16 cellular contexts compared by ENCODE assay signal in the genomic region with DNA sequence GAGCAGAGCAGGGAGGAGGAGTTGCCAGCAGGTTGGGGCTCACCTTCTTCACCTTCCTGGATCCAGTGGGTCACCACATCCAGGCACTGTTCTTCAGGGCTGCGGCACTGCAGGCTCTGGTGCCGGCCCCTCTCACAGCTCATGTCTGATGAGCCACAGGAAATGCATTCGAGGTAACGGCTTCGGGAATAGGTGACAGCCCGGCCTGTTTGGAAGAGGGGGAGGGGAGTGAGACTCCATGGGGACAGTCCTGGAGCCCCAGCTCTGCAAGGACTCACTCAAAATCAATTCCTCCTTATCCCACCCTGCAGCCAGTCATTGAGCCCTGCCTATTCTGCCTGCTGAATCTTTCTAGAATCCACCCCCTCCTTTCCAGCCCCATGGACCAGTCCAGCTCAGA. TPM values are rescaled to one million over a fixed set of nuclear protein-coding genes. Genes with fewer than 3 reads are reported as not detected.
DNase-seq lines count a peak whose midpoint lies in the region; ATAC-seq, FAIRE-seq and TF ChIP-seq lines count a peak whose summit lies in the region.
"Had no signal": no experiment of that assay in that cellular context is flagged by ENCODE, and none has a peak within 500 bp of the region (broad histone marks: within the 10 kb centered on the region; RNA-seq: fewer than 3 reads in every experiment).

No MANE protein-coding gene starts in this region.

- no peak overlapping the region for H3K4me2 ChIP-seq in K562 (ENCODE audit: insufficient read depth, low read length)
- H3K4me2 ChIP-seq: BLaER1, GM23338 had no signal

- H3K27ac ChIP-seq in K562 (ENCODE audit: extremely low read depth, low read depth, low read length) (no peak overlapping the region), foreskin keratinocyte (no peak overlapping the region)
- H3K27ac ChIP-seq: BLaER1 had no signal

- in situ Hi-C loops in K562 (cut with MboI): no loop called here

- no peak overlapping the region for H2AFZ ChIP-seq in K562 (ENCODE audit: low read depth, low read length)
- H2AFZ ChIP-seq: GM23338 had no signal

- FAIRE-seq in K562 (lab: Jason Lieb, UNC): no peak
- FAIRE-seq in HTR-8/SVneo (lab: Jason Lieb, UNC): no peak
- FAIRE-seq: A204.1, H54 had no signal

- intact Hi-C loops in CD14-positive monocyte (cut with micrococcal nuclease) (no loop called here), K562 (cut with micrococcal nuclease) (loop anchor here (10.0 kb wide), 1 partner anchor 212 kb away; no protein-coding TSS in a partner anchor)

- no peaks in the 10 kb centered on the region for H3K9me3 ChIP-seq in K562 (replicated peaks; ENCODE audit: control insufficient read depth, insufficient read depth, low read depth, low read length)

- no peak overlapping the region for H3K4me3 ChIP-seq in K562
- H3K4me3 ChIP-seq: BLaER1, GM23338 had no signal

- H3K4me1 ChIP-seq in K562 (replicated peaks in 1 of 2; ENCODE audit: control insufficient read depth in 2 of 2, insufficient read depth in 2 of 2, low read length in 2 of 2) (peaks cover 0 to 3% of the 10 kb centered on the region in 2 experiments; a peak in 1 of 5 replicates), foreskin keratinocyte (no peaks in the 10 kb centered on the region)
- H3K4me1 ChIP-seq: BLaER1 had no signal

- WGBS in K562 (ENCODE audit: insufficient coverage, low coverage, missing lambda C conversion rate): 90% methylated on average over 6 of the region's 6 CpGs

- no peaks in the 10 kb centered on the region for H3K79me2 ChIP-seq in K562 (ENCODE audit: control insufficient read depth, insufficient read depth, low read length)

- no peak overlapping the region for H3K9ac ChIP-seq in K562 (ENCODE audit: insufficient read depth in 1 of 2, low read depth in 2 of 2, low read length in 2 of 2)
- H3K9ac ChIP-seq: BLaER1 had no signal

- peaks cover 22% of the 10 kb centered on the region; the same call in 2 of the 3 replicates for H3K36me3 ChIP-seq in K562 (ENCODE audit: control insufficient read depth, insufficient read depth, low read length)

- peak overlapping the region in 5 of 7 donors; percentile 21 to 72 (median 68) for H3K27ac Mint-ChIP-seq in CD14-positive monocyte
- H3K27ac Mint-ChIP-seq: CD8-positive, alpha-beta T cell; GM23338; HFFc6 had no signal

- peaks cover 88 to 99% of the 10 kb centered on the region in 2 donors for H3K36me3 Mint-ChIP-seq in CD14-positive monocyte
- peaks cover 21% of the 10 kb centered on the region for H3K36me3 Mint-ChIP-seq in activated T-cell treated with anti-CD3 and anti-CD28 coated beads, Interleukin-2, amount 50 U/mL, for 4 hours (ENCODE audit: insufficient read depth)

- H3K9me3 Mint-ChIP-seq in CD14-positive monocyte: peaks cover 6 to 16% (median 9%) of the 10 kb centered on the region in 7 donors
- H3K9me3 Mint-ChIP-seq in activated T-cell treated with anti-CD3 and anti-CD28 coated beads, Interleukin-2, amount 50 U/mL, for 4 hours: peaks cover 12% of the 10 kb centered on the region
- H3K9me3 Mint-ChIP-seq: GM23338, HFFc6 had no signal

- no peak for TF ChIP-seq EP300 in K562 (IDR thresholded peaks at IDR 0.05; ENCODE audit: low read length)

- DNase-seq in CD14-positive monocyte (ENCODE audit: low spot score): no peak
- no peak for DNase-seq in K562 (ENCODE audit: extremely low read depth in 1 of 4, low spot score in 3 of 4)
- no peak for DNase-seq in foreskin keratinocyte
- DNase-seq in HTR-8/SVneo (ENCODE audit: insufficient read length, low spot score): no peak
- DNase-seq in activated T-cell treated with anti-CD3 and anti-CD28 coated beads, Interleukin-2, amount 50 U/mL, for 4 hours: no peak
- DNase-seq: Calu3; CD8-positive, alpha-beta T cell; DMS79 treated with DMSO at 0.1 percent for 48 hours; GF-D8; HCEC 1CT; HFFc6 had no signal

- H3K27me3 ChIP-seq in K562 (ENCODE audit: control insufficient read depth in 2 of 2, insufficient read depth in 2 of 2, low read length in 2 of 2) (no peaks in the 10 kb centered on the region), foreskin keratinocyte (no peaks in the 10 kb centered on the region)
- H3K27me3 ChIP-seq: BLaER1 had no signal

- TF ChIP-seq RAD21 in K562 (CRISPR knock-in tag; conservative IDR thresholded peaks at IDR 0.05 in 1 of 2, IDR thresholded peaks at IDR 0.05 in 1 of 2): no peak

- no peak overlapping the region for H3K4me3 Mint-ChIP-seq in CD14-positive monocyte
- no peak overlapping the region for H3K4me3 Mint-ChIP-seq in activated T-cell treated with anti-CD3 and anti-CD28 coated beads, Interleukin-2, amount 50 U/mL, for 4 hours
- H3K4me3 Mint-ChIP-seq: CD8-positive, alpha-beta T cell; GM23338; HFFc6 had no signal

- H3K27me3 Mint-ChIP-seq in CD14-positive monocyte (ENCODE audit: low read depth in 3 of 3): peaks cover 0 to 7% (median 0%) of the 10 kb centered on the region in 3 donors
- no peaks in the 10 kb centered on the region for H3K27me3 Mint-ChIP-seq in activated T-cell treated with anti-CD3 and anti-CD28 coated beads, Interleukin-2, amount 50 U/mL, for 4 hours (ENCODE audit: low read depth)

- no peak for TF ChIP-seq POLR2A in K562 (conservative IDR thresholded peaks at IDR 0.05)

- H4K20me1 ChIP-seq in K562 (replicated peaks; ENCODE audit: control insufficient read depth, insufficient read depth, low read length): no peaks in the 10 kb centered on the region
- H4K20me1 ChIP-seq: BLaER1 had no signal

- no peaks in the 10 kb centered on the region for H3K9me1 ChIP-seq in K562 (ENCODE audit: control insufficient read depth, insufficient read depth, low read length)

- ATAC-seq in K562 (no peak), foreskin keratinocyte (peak; percentile 3), HG03045 (IDR thresholded peaks at IDR 0.05; ENCODE audit: unreplicated experiment) (no peak)
- ATAC-seq in activated T-cell treated with anti-CD3 and anti-CD28 coated beads, Interleukin-2, amount 50 U/mL, for 4 hours: no peak
- ATAC-seq: CD8-positive, alpha-beta T cell; GM23338 had no signal

- TF ChIP-seq CTCF in CD14-positive monocyte (IDR thresholded peaks at IDR 0.05): no peak
- no peak for TF ChIP-seq CTCF in K562 (IDR thresholded peaks at IDR 0.05 in 2 of 3, conservative IDR thresholded peaks at IDR 0.05 in 1 of 3; ENCODE audit: insufficient read depth in 2 of 3, low read depth in 1 of 3, low read length in 3 of 3)
- no peak for TF ChIP-seq CTCF in foreskin keratinocyte (conservative IDR thresholded peaks at IDR 0.05)

- CTCF ChIA-PET in K562 (lab: Yijun Ruan, JAX; ENCODE audit: low intra/inter-chr PET ratio): no interaction called here

- POLR2A ChIA-PET in K562 (lab: Yijun Ruan, JAX): interaction anchor here (1.2 kb wide), 1 partner anchor 10 kb away, joined by 7 read pairs; no protein-coding TSS in a partner anchor

- no TSS peak for BruUV-seq in K562 (replicated peaks; lab: Mats Ljungman, UMichigan)

- H3K4me1 Mint-ChIP-seq in CD14-positive monocyte: no peaks in the 10 kb centered on the region
- H3K4me1 Mint-ChIP-seq in activated T-cell treated with anti-CD3 and anti-CD28 coated beads, Interleukin-2, amount 50 U/mL, for 4 hours (ENCODE audit: low read depth): no peaks in the 10 kb centered on the region
- H3K4me1 Mint-ChIP-seq: GM23338 had no signal

RNA-seq across cellular contexts. Expression of gene PLAUR, which starts 13.5 kb away (rescaled TPM):
- polyA plus RNA-seq in CD14-positive monocyte (100 to 1,000 TPM; 212 to 284 TPM), K562 (2011; rRNA removed) (8.4 and 17.5 TPM in 2 replicates), K562 (2014; fragmentation: Illumina TruSeq; extraction: Trizol) (13.6 and 14.4 TPM in 2 replicates), K562 (2014; fragmentation: Nextera tagmentation; extraction: Ambion mirVana) (10 to 100 TPM in 1 of 2 experiments, 1 to 10 TPM in 1; 7.0 to 10.9 TPM), K562 (2014; rRNA removed) (14.3 and 16.2 TPM in 2 replicates), foreskin keratinocyte (35.6 and 40.9 TPM in 2 replicates)
- 40.8 and 45.7 TPM in 2 replicates for total RNA-seq in K562 (2011; cell fraction: chromatin; rRNA removed; ENCODE audit: low replicate concordance)
- 32.8 and 41.9 TPM in 2 replicates for total RNA-seq in K562 (2011; cell fraction: nucleolus; rRNA removed)
- 31.3 and 41.4 TPM in 2 replicates for total RNA-seq in K562 (2011; cell fraction: nucleoplasm; rRNA removed)
- total RNA-seq in K562 (2014; rRNA removed) (13.1 and 15.6 TPM in 2 replicates), K562 (2014; rRNA removed; fragmentation: Illumina TruSeq; extraction: Trizol) (6.9 and 8.1 TPM in 2 replicates), K562 (2015; rRNA removed; fragmentation: Illumina TruSeq; extraction: Trizol) (10.8 and 12.4 TPM in 2 replicates), K562 (2021) (10.8 and 12.9 TPM in 2 replicates), foreskin keratinocyte (36.1 and 40.3 TPM in 2 replicates)
- polyA plus RNA-seq in K562 (2011; cell fraction: cytosol; rRNA removed): 15.3 and 17.9 TPM in 2 replicates
- polyA plus RNA-seq in K562 (2011; cell fraction: nucleus; rRNA removed): 30.9 and 37.0 TPM in 2 replicates
- polyA plus RNA-seq in K562 (2012): 14.7 and 23.9 TPM in 2 replicates
- polyA minus RNA-seq in K562 (2011; rRNA and poly(A)+ RNA removed): 10.0 and 14.3 TPM in 2 replicates
- 6.2 and 8.2 TPM in 2 replicates for polyA minus RNA-seq in K562 (2011; cell fraction: cytosol; rRNA and poly(A)+ RNA removed)
- polyA minus RNA-seq in K562 (2011; cell fraction: nucleus; rRNA and poly(A)+ RNA removed): 6.2 and 11.0 TPM in 2 replicates
- total RNA-seq in activated T-cell treated with anti-CD3 and anti-CD28 coated beads, Interleukin-2, amount 50 U/mL, for 4 hours: 1 to 10 TPM; 3.3 to 5.2 (median 4.7) TPM

RNA-seq across cellular contexts. Expression of gene CADM4, which starts 16.8 kb away (rescaled TPM):
- polyA plus RNA-seq in CD14-positive monocyte (under 1 TPM; 0.10 to 0.31 TPM), K562 (2011; rRNA removed) (1.4 and 2.1 TPM in 2 replicates), K562 (2014; fragmentation: Illumina TruSeq; extraction: Trizol) (1.3 and 2.2 TPM in 2 replicates), K562 (2014; fragmentation: Nextera tagmentation; extraction: Ambion mirVana) (under 1 TPM; 0.03 to 0.13 TPM), K562 (2014; rRNA removed) (1.7 and 4.6 TPM in 2 replicates), foreskin keratinocyte (6.7 and 7.9 TPM in 2 replicates)
- total RNA-seq in K562 (2011; cell fraction: chromatin; rRNA removed; ENCODE audit: low replicate concordance): 2.0 and 2.5 TPM in 2 replicates
- total RNA-seq in K562 (2011; cell fraction: nucleolus; rRNA removed): 2.6 and 7.0 TPM in 2 replicates
- 0.99 and 4.5 TPM in 2 replicates for total RNA-seq in K562 (2011; cell fraction: nucleoplasm; rRNA removed)
- total RNA-seq in K562 (2014; rRNA removed) (1.8 and 2.5 TPM in 2 replicates), K562 (2014; rRNA removed; fragmentation: Illumina TruSeq; extraction: Trizol) (0.61 and 0.87 TPM in 2 replicates), K562 (2015; rRNA removed; fragmentation: Illumina TruSeq; extraction: Trizol) (0.72 and 1.2 TPM in 2 replicates), K562 (2021) (1.9 and 2.3 TPM in 2 replicates), foreskin keratinocyte (5.4 and 6.9 TPM in 2 replicates)
- 1.9 and 3.5 TPM in 2 replicates for polyA plus RNA-seq in K562 (2011; cell fraction: cytosol; rRNA removed)
- polyA plus RNA-seq in K562 (2011; cell fraction: nucleus; rRNA removed): 1.1 and 2.4 TPM in 2 replicates
- polyA plus RNA-seq in K562 (2012): 2.1 and 2.5 TPM in 2 replicates
- polyA minus RNA-seq in K562 (2011; rRNA and poly(A)+ RNA removed): 0.30 and 0.32 TPM in 2 replicates
- polyA minus RNA-seq in K562 (2011; cell fraction: cytosol; rRNA and poly(A)+ RNA removed): 0.86 and 1.5 TPM in 2 replicates
- polyA minus RNA-seq in K562 (2011; cell fraction: nucleus; rRNA and poly(A)+ RNA removed): 0.54 and 0.89 TPM in 2 replicates
- total RNA-seq in activated T-cell treated with anti-CD3 and anti-CD28 coated beads, Interleukin-2, amount 50 U/mL, for 4 hours: under 1 TPM; 0.40 to 0.63 (median 0.42) TPM

RNA-seq across cellular contexts. Expression of gene ZNF428, which starts 37.0 kb away (rescaled TPM):
- polyA plus RNA-seq in CD14-positive monocyte (1 to 10 TPM; 3.8 to 3.9 TPM), K562 (2011; rRNA removed) (14.9 and 15.9 TPM in 2 replicates), K562 (2014; fragmentation: Illumina TruSeq; extraction: Trizol) (14.9 and 19.1 TPM in 2 replicates), K562 (2014; fragmentation: Nextera tagmentation; extraction: Ambion mirVana) (under 1 TPM; 0.15 to 0.23 TPM), K562 (2014; rRNA removed) (68.7 and 75.7 TPM in 2 replicates), foreskin keratinocyte (35.3 and 40.7 TPM in 2 replicates)
- total RNA-seq in K562 (2011; cell fraction: chromatin; rRNA removed; ENCODE audit: low replicate concordance): 6.3 and 13.9 TPM in 2 replicates
- total RNA-seq in K562 (2011; cell fraction: nucleolus; rRNA removed): 8.6 and 12.7 TPM in 2 replicates
- total RNA-seq in K562 (2011; cell fraction: nucleoplasm; rRNA removed): 10.1 and 10.3 TPM in 2 replicates
- total RNA-seq in K562 (2014; rRNA removed) (85.7 and 86.9 TPM in 2 replicates), K562 (2014; rRNA removed; fragmentation: Illumina TruSeq; extraction: Trizol) (8.4 and 8.8 TPM in 2 replicates), K562 (2015; rRNA removed; fragmentation: Illumina TruSeq; extraction: Trizol) (27.5 and 30.4 TPM in 2 replicates), K562 (2021) (42.2 and 49.2 TPM in 2 replicates), foreskin keratinocyte (21.5 and 25.8 TPM in 2 replicates)
- 17.8 and 32.7 TPM in 2 replicates for polyA plus RNA-seq in K562 (2011; cell fraction: cytosol; rRNA removed)
- 14.2 and 15.7 TPM in 2 replicates for polyA plus RNA-seq in K562 (2011; cell fraction: nucleus; rRNA removed)
- 41.0 and 43.7 TPM in 2 replicates for polyA plus RNA-seq in K562 (2012)
- 2.5 and 3.4 TPM in 2 replicates for polyA minus RNA-seq in K562 (2011; rRNA and poly(A)+ RNA removed)
- 4.3 and 6.7 TPM in 2 replicates for polyA minus RNA-seq in K562 (2011; cell fraction: cytosol; rRNA and poly(A)+ RNA removed)
- polyA minus RNA-seq in K562 (2011; cell fraction: nucleus; rRNA and poly(A)+ RNA removed): 4.3 and 6.9 TPM in 2 replicates
- 10 to 100 TPM; 20.6 to 27.6 (median 25.5) TPM for total RNA-seq in activated T-cell treated with anti-CD3 and anti-CD28 coated beads, Interleukin-2, amount 50 U/mL, for 4 hours

RNA-seq across cellular contexts. Expression of gene SRRM5, which starts 44.5 kb away (rescaled TPM):
- polyA plus RNA-seq in CD14-positive monocyte (not detected), K562 (2011; rRNA removed) (0.10 and 0.18 TPM in 2 replicates), K562 (2014; fragmentation: Illumina TruSeq; extraction: Trizol) (0.43 and 0.45 TPM in 2 replicates), K562 (2014; fragmentation: Nextera tagmentation; extraction: Ambion mirVana) (not detected), K562 (2014; rRNA removed) (0.25 and 0.36 TPM in 2 replicates), foreskin keratinocyte (0.03 and 0.07 TPM in 2 replicates)
- 1.0 and 1.2 TPM in 2 replicates for total RNA-seq in K562 (2011; cell fraction: chromatin; rRNA removed; ENCODE audit: low replicate concordance)
- total RNA-seq in K562 (2011; cell fraction: nucleolus; rRNA removed): 0.33 TPM in 1 of 2 replicates, not detected in the other
- 0.23 and 0.29 TPM in 2 replicates for total RNA-seq in K562 (2011; cell fraction: nucleoplasm; rRNA removed)
- total RNA-seq in K562 (2014; rRNA removed) (0.08 and 0.09 TPM in 2 replicates), K562 (2014; rRNA removed; fragmentation: Illumina TruSeq; extraction: Trizol) (0.13 and 0.25 TPM in 2 replicates), K562 (2015; rRNA removed; fragmentation: Illumina TruSeq; extraction: Trizol) (0.08 and 0.18 TPM in 2 replicates), K562 (2021) (0.11 and 0.18 TPM in 2 replicates), foreskin keratinocyte (0.04 and 0.14 TPM in 2 replicates)
- 0.01 and 0.03 TPM in 2 replicates for polyA plus RNA-seq in K562 (2011; cell fraction: cytosol; rRNA removed)
- 0.29 and 0.67 TPM in 2 replicates for polyA plus RNA-seq in K562 (2011; cell fraction: nucleus; rRNA removed)
- polyA plus RNA-seq in K562 (2012): 0.26 and 0.37 TPM in 2 replicates
- 0.12 TPM in 1 of 2 replicates, not detected in the other for polyA minus RNA-seq in K562 (2011; rRNA and poly(A)+ RNA removed)
- not detected in 2 replicates for polyA minus RNA-seq in K562 (2011; cell fraction: cytosol; rRNA and poly(A)+ RNA removed)
- 0.22 TPM in 1 of 2 replicates, not detected in the other for polyA minus RNA-seq in K562 (2011; cell fraction: nucleus; rRNA and poly(A)+ RNA removed)
- total RNA-seq in activated T-cell treated with anti-CD3 and anti-CD28 coated beads, Interleukin-2, amount 50 U/mL, for 4 hours: under 1 TPM; 0.25 to 0.87 (median 0.30) TPM
- total RNA-seq: GM23338 had no signal

RNA-seq across cellular contexts. Expression of gene IRGC, which starts 59.4 kb away (rescaled TPM):
- not detected for polyA plus RNA-seq in CD14-positive monocyte
- total RNA-seq in K562 (2011; cell fraction: chromatin; rRNA removed; ENCODE audit: low replicate concordance): not detected in 2 replicates
- total RNA-seq in K562 (2011; cell fraction: nucleolus; rRNA removed): not detected in 2 replicates
- not detected in 2 replicates for total RNA-seq in K562 (2011; cell fraction: nucleoplasm; rRNA removed)
- total RNA-seq in K562 (2014; rRNA removed): not detected in 2 replicates
- total RNA-seq in K562 (2014; rRNA removed; fragmentation: Illumina TruSeq; extraction: Trizol): not detected in 2 replicates
- total RNA-seq in K562 (2015; rRNA removed; fragmentation: Illumina TruSeq; extraction: Trizol): not detected in 2 replicates
- total RNA-seq in K562 (2021): not detected in 2 replicates
- polyA plus RNA-seq in K562 (2011; rRNA removed): not detected in 2 replicates
- not detected in 2 replicates for polyA plus RNA-seq in K562 (2011; cell fraction: cytosol; rRNA removed)
- not detected in 2 replicates for polyA plus RNA-seq in K562 (2011; cell fraction: nucleus; rRNA removed)
- not detected in 2 replicates for polyA plus RNA-seq in K562 (2012)
- not detected in 2 replicates for polyA plus RNA-seq in K562 (2014; fragmentation: Illumina TruSeq; extraction: Trizol)
- polyA plus RNA-seq in K562 (2014; fragmentation: Nextera tagmentation; extraction: Ambion mirVana): not detected
- not detected in 2 replicates for polyA plus RNA-seq in K562 (2014; rRNA removed)
- polyA minus RNA-seq in K562 (2011; rRNA and poly(A)+ RNA removed): not detected in 2 replicates
- polyA minus RNA-seq in K562 (2011; cell fraction: cytosol; rRNA and poly(A)+ RNA removed): not detected in 2 replicates
- polyA minus RNA-seq in K562 (2011; cell fraction: nucleus; rRNA and poly(A)+ RNA removed): not detected in 2 replicates
- total RNA-seq in foreskin keratinocyte: not detected in 2 replicates
- polyA plus RNA-seq in foreskin keratinocyte: not detected in 2 replicates
- total RNA-seq in activated T-cell treated with anti-CD3 and anti-CD28 coated beads, Interleukin-2, amount 50 U/mL, for 4 hours: not detected
- total RNA-seq: Calu3; CD8-positive, alpha-beta T cell; GM23338; HFFc6 had no signal
- polyA plus RNA-seq: GM23338 had no signal
